Comparison of ENCODE assay signal across 13 cellular contexts in the genomic region with DNA sequence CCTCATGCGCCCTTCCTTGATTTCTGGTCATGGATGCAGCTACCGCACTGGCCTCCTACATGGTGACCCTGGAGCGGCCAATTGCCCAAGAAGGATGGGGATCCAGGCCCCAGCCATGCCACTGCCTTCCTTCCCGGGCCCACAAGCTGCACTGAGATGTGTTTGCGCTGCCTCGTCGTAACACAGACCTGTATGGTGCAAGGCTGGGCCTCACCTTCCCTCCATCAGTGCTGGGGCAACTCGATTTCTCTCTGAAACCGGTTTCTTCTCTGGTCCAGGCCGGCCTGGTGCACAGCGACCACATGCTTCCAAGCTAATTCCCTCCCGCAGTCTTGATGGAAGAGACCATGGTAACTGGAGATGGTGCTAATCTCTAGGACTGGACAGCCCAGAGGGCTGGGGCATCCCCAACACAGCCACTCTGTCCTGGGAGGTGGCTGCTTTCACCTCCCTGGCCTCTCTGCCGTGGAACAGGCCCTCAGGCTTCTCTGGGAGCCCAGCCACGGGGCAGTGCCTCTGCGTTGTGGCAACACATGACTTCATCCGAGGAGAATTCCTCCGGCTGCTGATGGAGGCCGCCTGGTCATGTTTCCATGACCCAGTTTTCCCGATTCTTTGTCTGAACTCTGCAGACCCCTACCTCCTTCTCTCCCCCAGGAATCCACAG.
A peak's percentile ranks its signal among the peaks of the same experiment; 100 is the strongest.
DNase-seq lines count a peak whose midpoint lies in the region; ATAC-seq, FAIRE-seq and TF ChIP-seq lines count a peak whose summit lies in the region.
"Had no signal": no experiment of that assay in that cellular context is flagged by ENCODE, and none has a peak within 500 bp of the region (broad histone marks: within the 10 kb centered on the region; RNA-seq: fewer than 3 reads in every experiment).

No MANE protein-coding gene starts in this region.

- no peak overlapping the region for H2BK15ac ChIP-seq in mesendoderm (replicated peaks; ENCODE audit: low read depth)

- no peak overlapping the region for H3K9ac ChIP-seq in mesendoderm (ENCODE audit: low read length)

- no peaks in the 10 kb centered on the region for H3K9me3 ChIP-seq in upper lobe of right lung
- no peaks in the 10 kb centered on the region for H3K9me3 ChIP-seq in small intestine (ENCODE audit: control insufficient read depth, low read depth)

- H3K27ac ChIP-seq in mesendoderm (ENCODE audit: low read depth, low read length): no peak overlapping the region
- H3K27ac ChIP-seq in upper lobe of right lung: peak overlapping the region; percentile 30
- H3K27ac ChIP-seq in small intestine (ENCODE audit: low read depth in 1 of 2, low read length in 1 of 2): no peak overlapping the region
- H3K27ac ChIP-seq: cardiac muscle cell, HL-60 had no signal

- intact Hi-C loops in upper lobe of right lung (cut with DNase I): no loop called here

- no peak overlapping the region for H3K23ac ChIP-seq in mesendoderm (ENCODE audit: low read length)

- no peak overlapping the region for H3K56ac ChIP-seq in mesendoderm (ENCODE audit: low read length)

- no peaks in the 10 kb centered on the region for H3K27me3 ChIP-seq in mesendoderm (ENCODE audit: insufficient read depth, low read length, poor library complexity)
- H3K27me3 ChIP-seq in upper lobe of right lung: no peaks in the 10 kb centered on the region
- H3K27me3 ChIP-seq in small intestine (ENCODE audit: control insufficient read depth in 2 of 2, insufficient read depth in 2 of 2, low read length in 2 of 2): no peaks in the 10 kb centered on the region
- H3K27me3 ChIP-seq: cardiac muscle cell had no signal

- no peaks in the 10 kb centered on the region for H3K36me3 ChIP-seq in mesendoderm (ENCODE audit: control insufficient read depth, insufficient read depth, low read length)
- H3K36me3 ChIP-seq in upper lobe of right lung: no peaks in the 10 kb centered on the region
- no peaks in the 10 kb centered on the region for H3K36me3 ChIP-seq in small intestine (ENCODE audit: control insufficient read depth in 2 of 2, insufficient read depth in 2 of 2, low read length in 2 of 2)
- H3K36me3 ChIP-seq: cardiac muscle cell had no signal

- no peak overlapping the region for H4K8ac ChIP-seq in mesendoderm (ENCODE audit: low read depth, low read length)

- no peak overlapping the region for H4K5ac ChIP-seq in mesendoderm (ENCODE audit: low read length)

- H3K4me3 ChIP-seq in epithelial cell of esophagus (ENCODE audit: low read length): no peak overlapping the region
- no peak overlapping the region for H3K4me3 ChIP-seq in mesendoderm (ENCODE audit: low read length)
- no peak overlapping the region for H3K4me3 ChIP-seq in upper lobe of right lung
- no peak overlapping the region for H3K4me3 ChIP-seq in small intestine (ENCODE audit: low read depth in 1 of 2, low read length in 2 of 2)
- H3K4me3 ChIP-seq: cardiac muscle cell had no signal

- peak; percentile 34 for ATAC-seq in upper lobe of right lung
- ATAC-seq in GM21390 (IDR thresholded peaks at IDR 0.05; ENCODE audit: unreplicated experiment): no peak

- no CpG with 5 or more reads among the region's 19 CpGs for WGBS in mesendoderm (ENCODE audit: extremely low coverage, insufficient coverage, low lambda C conversion rate)
- WGBS in small intestine, 3 donors: 82 to 88% (median 86%) methylated on average over 19 of the region's 19 CpGs

- peak; percentile 85 for DNase-seq in M059J (ENCODE audit: low read depth)
- DNase-seq in epithelial cell of esophagus (ENCODE audit: low read depth): peak; percentile 39
- peak; percentile 44 for DNase-seq in mesendoderm
- DNase-seq in upper lobe of right lung: no peak
- DNase-seq in small intestine: no peak
- no peak for DNase-seq in inferior parietal cortex (ENCODE audit: extremely low spot score)
- no peak for DNase-seq in OCI-M2 (lab: John Stamatoyannopoulos, UW; ENCODE audit: unreplicated experiment)
- DNase-seq: DMS53, hippocampal formation, NCI-H1436 treated with DMSO at 0.1 percent for 48 hours had no signal

- H2BK120ac ChIP-seq in mesendoderm (ENCODE audit: low read depth, low read length): no peak overlapping the region

- no peak overlapping the region for H3K4ac ChIP-seq in mesendoderm (ENCODE audit: low read depth, low read length)

- H3K4me2 ChIP-seq in mesendoderm (ENCODE audit: low read length): no peak overlapping the region

- H3K4me1 ChIP-seq in mesendoderm (ENCODE audit: control insufficient read depth, low read depth, low read length) (no peaks in the 10 kb centered on the region), upper lobe of right lung (peaks cover 11% of the 10 kb centered on the region), small intestine (ENCODE audit: control insufficient read depth in 2 of 2, insufficient read depth in 1 of 2, low read depth in 1 of 2, low read length in 1 of 2) (no peaks in the 10 kb centered on the region)

- FAIRE-seq in small intestine (lab: Jason Lieb, UNC): no peak

- no peak overlapping the region for H3K18ac ChIP-seq in mesendoderm (ENCODE audit: low read length)

- H2BK5ac ChIP-seq in mesendoderm (ENCODE audit: low read length): no peak overlapping the region

- peaks cover 5% of the 10 kb centered on the region for H3K79me1 ChIP-seq in mesendoderm (ENCODE audit: low read length)

- TF ChIP-seq CTCF in epithelial cell of esophagus (IDR thresholded peaks at IDR 0.05; ENCODE audit: insufficient read depth, low read depth, low read length, missing control alignments): no peak
- TF ChIP-seq CTCF in upper lobe of right lung (IDR thresholded peaks at IDR 0.05): no peak

- H3K79me2 ChIP-seq in mesendoderm (ENCODE audit: control insufficient read depth, insufficient read depth, low read length): no peaks in the 10 kb centered on the region

- no peak overlapping the region for H2AK5ac ChIP-seq in mesendoderm (ENCODE audit: low read length)

Comparison
In these comparisons a context has a peak if more than half of its experiments do, and no peak if none do; other contexts are left out.
1. DNase-seq: peak in M059J (single experiment), epithelial cell of esophagus (single experiment) and mesendoderm (single experiment); none in upper lobe of right lung (single experiment), small intestine (single experiment), inferior parietal cortex (single experiment) and OCI-M2 (single experiment).